In genomic region chr2:67213677-67214402, GRCh38 we compare ENCODE assay signal across 19 cellular contexts.
"Had no signal": no experiment of that assay in that cellular context is flagged by ENCODE, and none has a peak within 500 bp of the region (broad histone marks: within the 10 kb centered on the region; RNA-seq: fewer than 3 reads in every experiment).

No MANE protein-coding gene starts in this region.

- H3K9me3 ChIP-seq: thoracic aorta, uterus had no signal

- H3K27me3 Mint-ChIP-seq: activated CD4-positive, alpha-beta T cell treated with anti-CD3 and anti-CD28 coated beads, Interleukin-2, amount 10 ng/mL, durations not matched to agents 24 days and 14 days had no signal

- FAIRE-seq: astrocyte, endothelial cell of umbilical vein, frontal cortex had no signal

- H3K27ac Mint-ChIP-seq: activated B cell treated with CpG ODN at 0.5 μM for 24 hours; activated CD4-positive, alpha-beta T cell treated with anti-CD3 and anti-CD28 coated beads, Interleukin-2, amount 10 ng/mL, durations not matched to agents 24 days and 14 days; activated naive CD4-positive, alpha-beta T cell treated with anti-CD3 and anti-CD28 coated beads for 36 hours; memory B cell; naive B cell had no signal

- H3K4me3 Mint-ChIP-seq: activated B cell treated with CpG ODN at 0.5 μM for 24 hours; activated CD4-positive, alpha-beta T cell treated with anti-CD3 and anti-CD28 coated beads, Interleukin-2, amount 10 ng/mL, durations not matched to agents 24 days and 14 days; activated naive CD4-positive, alpha-beta T cell treated with anti-CD3 and anti-CD28 coated beads for 36 hours; memory B cell; naive B cell had no signal

- H3K36me3 ChIP-seq: heart right ventricle, thoracic aorta, uterus had no signal

- H3K27ac ChIP-seq: coronary artery, heart right ventricle, thoracic aorta, uterus had no signal

- H3K4me1 ChIP-seq: heart right ventricle, uterus had no signal

- ATAC-seq: left lobe of liver had no signal

- H3K27me3 ChIP-seq: uterus had no signal

- H3K36me3 Mint-ChIP-seq: naive B cell had no signal

- H3K9me3 Mint-ChIP-seq: activated CD4-positive, alpha-beta T cell treated with anti-CD3 and anti-CD28 coated beads, Interleukin-2, amount 10 ng/mL, durations not matched to agents 24 days and 14 days had no signal

- DNase-seq: activated B cell treated with CpG ODN at 0.5 μM for 24 hours; activated CD4-positive, alpha-beta T cell treated with anti-CD3 and anti-CD28 coated beads, Interleukin-2, amount 10 ng/mL, durations not matched to agents 24 days and 14 days; activated naive CD4-positive, alpha-beta T cell treated with anti-CD3 and anti-CD28 coated beads for 36 hours; central memory CD4-positive, alpha-beta T cell; effector CD4-positive, alpha-beta T cell; heart right ventricle; islet precursor cell; naive B cell; nucleus accumbens; stimulated activated CD4-positive, alpha-beta T cell treated with anti-CD3 and anti-CD28 coated beads, Interleukin-2, amount 100 ng/mL, for 48 hours; stimulated activated naive CD4-positive, alpha-beta T cell treated with Interleukin-2 at 50 U/mL for 16 hours; uterus had no signal

- H3K4me3 ChIP-seq: coronary artery, heart right ventricle, thoracic aorta, uterus had no signal

- H3K4me1 Mint-ChIP-seq: activated B cell treated with CpG ODN at 0.5 μM for 24 hours; activated CD4-positive, alpha-beta T cell treated with anti-CD3 and anti-CD28 coated beads, Interleukin-2, amount 10 ng/mL, durations not matched to agents 24 days and 14 days; memory B cell; naive B cell had no signal
